Comparison of ENCODE assay signal across 8 cellular contexts in the genomic region with DNA sequence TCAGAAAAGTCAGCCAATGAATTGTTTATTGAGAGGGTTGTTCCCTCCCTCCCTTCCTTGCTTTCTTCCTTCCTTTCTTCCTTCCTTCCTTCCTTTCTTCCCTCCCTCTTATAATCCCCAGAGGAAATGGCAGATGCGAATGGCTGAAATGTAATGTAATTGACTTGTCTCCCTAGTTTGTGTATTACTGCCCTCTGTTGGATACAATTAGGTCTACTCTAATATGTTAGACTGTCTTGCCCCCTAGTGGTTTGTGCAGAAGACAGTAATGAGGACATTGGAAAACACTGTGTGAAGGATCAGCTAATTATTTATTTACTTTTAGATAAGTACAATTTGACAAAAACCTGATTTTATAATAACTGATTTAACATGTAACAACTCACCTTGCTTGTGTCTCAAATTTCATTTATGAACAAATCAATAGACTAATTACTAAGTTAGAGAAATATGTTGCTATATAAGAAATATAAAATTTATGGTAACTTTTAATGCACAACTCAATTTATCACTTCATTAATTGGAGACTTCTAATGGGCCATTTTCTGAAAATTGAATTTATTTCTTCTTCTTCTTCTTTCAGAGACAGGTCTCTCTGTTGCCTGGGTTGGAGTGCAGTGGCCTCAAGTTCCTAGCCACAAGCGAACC.
DNase-seq lines count a peak whose midpoint lies in the region; ATAC-seq and TF ChIP-seq lines count a peak whose summit lies in the region.

No MANE protein-coding gene starts in this region.

- H3K27me3 Mint-ChIP-seq in T-helper 17 cell = no peaks in the 10 kb centered on the region
- no peaks in the 10 kb centered on the region for H3K27me3 Mint-ChIP-seq in osteocyte (ENCODE audit: unreplicated experiment)
- no peaks in the 10 kb centered on the region for H3K27me3 Mint-ChIP-seq in activated CD4-positive, alpha-beta memory T cell treated with anti-CD3 and anti-CD28 coated beads, Interleukin-2, amount 10 ng/mL, durations not matched to agents 7 days and 5 days

- H3K4me1 Mint-ChIP-seq in T-helper 17 cell (no peaks in the 10 kb centered on the region), osteocyte (ENCODE audit: unreplicated experiment) (peaks cover 26% of the 10 kb centered on the region)
- no peaks in the 10 kb centered on the region for H3K4me1 Mint-ChIP-seq in activated CD4-positive, alpha-beta memory T cell treated with anti-CD3 and anti-CD28 coated beads, Interleukin-2, amount 10 ng/mL, durations not matched to agents 7 days and 5 days

- peak; percentile 99 for ATAC-seq in GM19025 (IDR thresholded peaks at IDR 0.05; ENCODE audit: low read depth, unreplicated experiment)
- ATAC-seq in HG03064 (IDR thresholded peaks at IDR 0.05; ENCODE audit: low read depth, unreplicated experiment) = peak; percentile 98
- ATAC-seq in T-helper 17 cell = peak; percentile 75

- no peaks in the 10 kb centered on the region for H3K9me3 ChIP-seq in T-helper 17 cell (ENCODE audit: control insufficient read depth, low read length, poor library complexity, severe bottlenecking)

- POLR2A ChIA-PET in activated CD4-positive, alpha-beta memory T cell treated with anti-CD3 and anti-CD28 coated beads, Interleukin-2, amount 10 ng/mL, durations not matched to agents 7 days and 5 days (lab: Charles Lee) = no interaction called here

- H3K4me3 ChIP-seq in fibroblast of the aortic adventitia (ENCODE audit: low read depth, low read length) = no peak overlapping the region

- H3K27ac Mint-ChIP-seq in T-helper 17 cell (no peak overlapping the region), osteocyte (ENCODE audit: unreplicated experiment) (no peak overlapping the region)
- no peak overlapping the region for H3K27ac Mint-ChIP-seq in activated CD4-positive, alpha-beta memory T cell treated with anti-CD3 and anti-CD28 coated beads, Interleukin-2, amount 10 ng/mL, durations not matched to agents 7 days and 5 days

- DNase-seq in COR-L47 (lab: John Stamatoyannopoulos, UW) = peak; percentile 84
- peak; percentile 28 to 51 for DNase-seq in NCI-H1930 (lab: John Stamatoyannopoulos, UW)
- DNase-seq in T-helper 17 cell = no peak
- DNase-seq in fibroblast of the aortic adventitia (ENCODE audit: low read depth) = peak; percentile 88
- DNase-seq in osteocyte (ENCODE audit: extremely low spot score, unreplicated experiment) = no peak
- DNase-seq in activated CD4-positive, alpha-beta memory T cell treated with anti-CD3 and anti-CD28 coated beads, Interleukin-2, amount 10 ng/mL, durations not matched to agents 7 days and 5 days = no peak

- no peak overlapping the region for H3K4me3 Mint-ChIP-seq in T-helper 17 cell
- no peak overlapping the region for H3K4me3 Mint-ChIP-seq in osteocyte (ENCODE audit: unreplicated experiment)
- no peak overlapping the region for H3K4me3 Mint-ChIP-seq in activated CD4-positive, alpha-beta memory T cell treated with anti-CD3 and anti-CD28 coated beads, Interleukin-2, amount 10 ng/mL, durations not matched to agents 7 days and 5 days

- CTCF ChIA-PET in activated CD4-positive, alpha-beta memory T cell treated with anti-CD3 and anti-CD28 coated beads, Interleukin-2, amount 10 ng/mL, durations not matched to agents 7 days and 5 days (lab: Charles Lee) = interaction anchor here (0.8 to 3.3 kb wide), 7 partner anchors 8 to 611 kb away, joined by 3 to 20 read pairs (median 3); no protein-coding TSS in a partner anchor

- peaks cover 23% of the 10 kb centered on the region for H3K9me3 Mint-ChIP-seq in osteocyte (ENCODE audit: unreplicated experiment)
- H3K9me3 Mint-ChIP-seq in activated CD4-positive, alpha-beta memory T cell treated with anti-CD3 and anti-CD28 coated beads, Interleukin-2, amount 10 ng/mL, durations not matched to agents 7 days and 5 days = peaks cover 2% of the 10 kb centered on the region

- H3K36me3 Mint-ChIP-seq in T-helper 17 cell (ENCODE audit: low read depth) (no peaks in the 10 kb centered on the region), osteocyte (ENCODE audit: unreplicated experiment) (peaks cover 15% of the 10 kb centered on the region)
- H3K36me3 Mint-ChIP-seq in activated CD4-positive, alpha-beta memory T cell treated with anti-CD3 and anti-CD28 coated beads, Interleukin-2, amount 10 ng/mL, durations not matched to agents 7 days and 5 days (ENCODE audit: low read depth) = no peaks in the 10 kb centered on the region

- peak; percentile 91 for TF ChIP-seq CTCF in fibroblast of the aortic adventitia (IDR thresholded peaks at IDR 0.05; ENCODE audit: insufficient read depth, low read length)
- peak; percentile 97 for TF ChIP-seq CTCF in osteocyte (IDR thresholded peaks at IDR 0.05)

Comparison
In these comparisons a context has a peak if more than half of its experiments do, and no peak if none do; other contexts are left out.
1. DNase-seq: peak in COR-L47 (single experiment), NCI-H1930 (2 of 2) and fibroblast of the aortic adventitia (single experiment); none in T-helper 17 cell (0 of 3), osteocyte (single experiment) and activated CD4-positive, alpha-beta memory T cell treated with anti-CD3 and anti-CD28 coated beads, Interleukin-2, amount 10 ng/mL, durations not matched to agents 7 days and 5 days (single experiment).
2. Peak in every context shown above with its lines, with median percentiles within 50 percentile points of each other: ATAC-seq.